In the genomic region with DNA sequence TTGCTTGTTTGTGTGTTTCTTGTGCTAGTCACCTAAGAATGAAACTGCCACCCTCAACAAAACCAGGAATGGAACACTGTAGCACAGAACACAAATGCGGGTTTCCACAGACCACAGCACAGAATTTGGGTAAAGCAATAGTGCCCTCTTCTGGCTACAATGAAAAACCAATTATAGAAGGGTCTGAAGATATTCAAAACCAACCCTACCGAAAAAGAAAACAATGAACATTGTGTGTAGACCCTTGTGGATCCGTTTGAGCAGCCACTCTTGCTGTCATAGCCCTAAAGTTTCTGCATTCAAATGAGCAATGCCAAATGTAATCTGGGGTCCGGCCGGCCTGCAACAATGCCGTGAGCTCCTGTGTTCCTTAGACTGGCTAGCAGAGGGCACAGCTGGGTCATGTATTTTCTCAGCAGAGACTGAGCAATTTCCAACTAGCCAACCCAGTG, we compare ENCODE assay signal across 8 cellular contexts. TPM values are rescaled to one million over a fixed set of nuclear protein-coding genes. Genes with fewer than 3 reads are reported as not detected.
A peak's percentile ranks its signal among the peaks of the same experiment; 100 is the strongest.
DNase-seq lines count a peak whose midpoint lies in the region; ATAC-seq and TF ChIP-seq lines count a peak whose summit lies in the region.

No MANE protein-coding gene starts in this region.

- DNase-seq in AG09319 (ENCODE audit: extremely low read depth, low read depth) = no peak
- DNase-seq in GM12865 (ENCODE audit: low read depth) = peak; percentile 77
- DNase-seq in NCI-H526 treated with DMSO at 0.1 percent for 48 hours (lab: John Stamatoyannopoulos, UW) = peak; percentile 48
- DNase-seq in activated naive CD8-positive, alpha-beta T cell treated with anti-CD3 and anti-CD28 coated beads for 36 hours = peak; percentile 16
- DNase-seq in left ventricle myocardium inferior = no peak
- no peak for DNase-seq in retinal pigment epithelial cell (ENCODE audit: low read depth)
- DNase-seq in activated CD8-positive, alpha-beta memory T cell treated with anti-CD3 and anti-CD28 coated beads, Interleukin-2, amount 50 U/mL, for 4 hours = no peak

- intact Hi-C loops in left ventricle myocardium inferior (cut with micrococcal nuclease) = loop anchor here (2.0 to 10.0 kb wide), 4 partner anchors 622 to 1057 kb away; no protein-coding TSS in a partner anchor

- H3K4me1 ChIP-seq in left ventricle myocardium inferior = peaks cover 15% of the 10 kb centered on the region

- no peaks in the 10 kb centered on the region for H3K9me3 Mint-ChIP-seq in activated naive CD8-positive, alpha-beta T cell treated with anti-CD3 and anti-CD28 coated beads for 36 hours

- H3K27me3 ChIP-seq in left ventricle myocardium inferior (ENCODE audit: low read depth) = no peaks in the 10 kb centered on the region

- H3K36me3 Mint-ChIP-seq in activated naive CD8-positive, alpha-beta T cell treated with anti-CD3 and anti-CD28 coated beads for 36 hours = no peaks in the 10 kb centered on the region

- peak; percentile 57 for TF ChIP-seq CTCF in AG09319 (IDR thresholded peaks at IDR 0.05; ENCODE audit: low read depth, low read length)
- peak; percentile 54 for TF ChIP-seq CTCF in GM12865 (IDR thresholded peaks at IDR 0.05; ENCODE audit: insufficient read depth, low read depth, low read length, missing control alignments)
- TF ChIP-seq CTCF in left ventricle myocardium inferior (IDR thresholded peaks at IDR 0.05; ENCODE audit: borderline replicate concordance) = peak; percentile 84
- peak; percentile 59 for TF ChIP-seq CTCF in retinal pigment epithelial cell (conservative IDR thresholded peaks at IDR 0.05; ENCODE audit: low read depth, low read length)

- H3K36me3 ChIP-seq in left ventricle myocardium inferior = no peaks in the 10 kb centered on the region

- peaks cover 4% of the 10 kb centered on the region for H3K4me1 Mint-ChIP-seq in activated naive CD8-positive, alpha-beta T cell treated with anti-CD3 and anti-CD28 coated beads for 36 hours

- no peak overlapping the region for H3K27ac Mint-ChIP-seq in activated naive CD8-positive, alpha-beta T cell treated with anti-CD3 and anti-CD28 coated beads for 36 hours

- H3K4me3 ChIP-seq in GM12865 (ENCODE audit: low read depth, low read length) = no peak overlapping the region
- H3K4me3 ChIP-seq in left ventricle myocardium inferior = no peak overlapping the region
- H3K4me3 ChIP-seq in retinal pigment epithelial cell (ENCODE audit: low read length) = no peak overlapping the region

- H3K4me3 Mint-ChIP-seq in activated naive CD8-positive, alpha-beta T cell treated with anti-CD3 and anti-CD28 coated beads for 36 hours = no peak overlapping the region

- no peak overlapping the region for H3K27ac ChIP-seq in left ventricle myocardium inferior (replicated peaks)

- peaks cover 15% of the 10 kb centered on the region for H3K27me3 Mint-ChIP-seq in activated naive CD8-positive, alpha-beta T cell treated with anti-CD3 and anti-CD28 coated beads for 36 hours

- ATAC-seq in HG03066 (IDR thresholded peaks at IDR 0.05; ENCODE audit: low read depth, unreplicated experiment) = peak; percentile 75

- H3K9me3 ChIP-seq in left ventricle myocardium inferior (replicated peaks) = no peaks in the 10 kb centered on the region

RNA-seq across cellular contexts. Expression of a gene that starts 8.3 kb away (rescaled TPM):
- under 1 TPM; 0.52 to 0.60 TPM for total RNA-seq in activated naive CD8-positive, alpha-beta T cell treated with anti-CD3 and anti-CD28 coated beads for 36 hours
- 3.8 TPM for total RNA-seq in left ventricle myocardium inferior

RNA-seq across cellular contexts. Expression of a gene that starts 36.2 kb away (rescaled TPM):
- total RNA-seq in activated naive CD8-positive, alpha-beta T cell treated with anti-CD3 and anti-CD28 coated beads for 36 hours = 10 to 100 TPM; 44.7 to 51.7 TPM
- total RNA-seq in left ventricle myocardium inferior = 138 TPM

Comparison
In these comparisons a context has a peak if more than half of its experiments do, and no peak if none do; other contexts are left out.
1. DNase-seq: peak in GM12865 (single experiment), NCI-H526 treated with DMSO at 0.1 percent for 48 hours (single experiment) and activated naive CD8-positive, alpha-beta T cell treated with anti-CD3 and anti-CD28 coated beads for 36 hours (single experiment); none in AG09319 (single experiment), left ventricle myocardium inferior (single experiment), retinal pigment epithelial cell (single experiment) and activated CD8-positive, alpha-beta memory T cell treated with anti-CD3 and anti-CD28 coated beads, Interleukin-2, amount 50 U/mL, for 4 hours (single experiment).
2. Peak in every context shown above with its lines, with median percentiles within 50 percentile points of each other: CTCF ChIP-seq.